8 cellular contexts compared by ENCODE assay signal in the genomic region with DNA sequence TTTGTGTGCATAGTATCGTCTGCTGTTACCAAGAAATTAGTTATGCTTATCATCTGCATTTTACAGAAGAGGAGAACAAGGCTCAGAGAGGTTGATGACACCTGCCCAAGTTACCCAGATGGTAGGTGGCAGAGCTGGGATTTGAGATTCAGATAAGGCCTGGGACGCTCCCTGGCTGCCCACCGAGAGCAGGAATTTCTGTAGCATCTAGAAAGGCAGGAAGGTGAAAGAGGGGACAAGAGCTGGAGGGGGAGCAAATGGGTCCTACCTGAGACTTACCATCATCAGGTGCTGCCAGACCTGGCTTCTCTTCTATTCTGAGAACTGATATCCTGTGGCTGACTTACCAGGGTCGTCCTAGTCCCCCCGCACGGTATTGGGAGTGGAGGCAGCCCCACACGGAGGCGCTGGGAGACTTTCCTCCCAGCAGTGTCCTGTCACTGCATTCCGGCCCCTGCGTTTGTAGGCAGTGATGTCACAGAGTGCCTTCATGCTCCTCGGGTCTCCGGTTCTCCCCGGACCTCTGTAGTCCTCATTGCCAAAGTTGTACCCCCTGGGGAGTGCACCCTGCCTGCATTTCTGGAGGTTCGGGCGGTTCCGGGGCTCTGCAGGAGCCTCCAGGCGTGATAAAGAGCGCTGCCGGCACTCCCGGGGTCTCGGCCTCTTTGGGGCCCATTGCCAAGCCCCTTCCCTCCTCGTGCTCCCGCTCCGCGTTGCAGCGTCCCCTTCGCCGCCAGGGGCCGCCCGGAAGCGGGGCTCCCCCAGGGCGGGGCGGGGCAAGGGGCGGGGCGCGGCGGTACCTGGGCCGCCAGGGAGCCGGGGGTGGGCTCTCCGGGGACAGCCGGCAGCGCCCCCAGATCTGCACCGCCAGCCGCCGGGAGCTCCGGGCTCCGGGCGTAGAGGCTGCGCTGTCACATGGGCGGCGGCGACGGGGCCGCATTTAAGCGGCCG. TPM values are rescaled to one million over a fixed set of nuclear protein-coding genes. Genes with fewer than 3 reads are reported as not detected.
A peak's percentile ranks its signal among the peaks of the same experiment; 100 is the strongest.
DNase-seq lines count a peak whose midpoint lies in the region; ATAC-seq lines count a peak whose summit lies in the region.

TSS of gene CABP1 (plus strand) at position 856 of the 951 bp plus-strand sequence. CDS start at position 916, 60 bp downstream.

- no peaks in the 10 kb centered on the region for H3K9me3 ChIP-seq in adipocyte (ENCODE audit: control insufficient read depth, low read length)
- H3K9me3 ChIP-seq in MG63 = no peaks in the 10 kb centered on the region

- H3K36me3 ChIP-seq in adipocyte (ENCODE audit: control insufficient read depth, insufficient read depth, low read length, severe bottlenecking) (no peaks in the 10 kb centered on the region), MG63 (no peaks in the 10 kb centered on the region)

- DNase-seq in Right ventricle myocardium inferior (ENCODE audit: missing footprints) (no peak), cardiac septum (ENCODE audit: low spot score) (no peak), T follicular helper cell (ENCODE audit: low read depth) (peak; percentile 59), adipocyte (ENCODE audit: low read depth) (peak; percentile 17), islet precursor cell (peak; percentile 80), MG63 (no peak)
- peak; percentile 44 to 66 (median 61) for DNase-seq in stimulated activated CD4-positive, alpha-beta T cell treated with anti-CD3 and anti-CD28 coated beads, TNF-alpha, amount 100 ng/mL, for 4 hours (ENCODE audit: low read depth in 3 of 3)

- H3K9ac ChIP-seq in adipocyte (ENCODE audit: low read length) = no peak within 1 kb of the TSS

- H3K4me3 ChIP-seq in adipocyte (ENCODE audit: low read length) (peak within 1 kb of the TSS; percentile 52), MG63 (no peak within 1 kb of the TSS)

- no peaks in the 10 kb centered on the region for H3K4me1 ChIP-seq in adipocyte (ENCODE audit: control insufficient read depth, insufficient read depth, low read length)

- intact Hi-C loops in Right ventricle myocardium inferior (cut with DNase I) (no loop called here), cardiac septum (cut with DNase I) (no loop called here)

- H3K27me3 ChIP-seq in adipocyte (replicated peaks; ENCODE audit: control insufficient read depth, insufficient read depth, low read length) = peaks cover 59% of the 10 kb centered on the region
- peaks cover 19% of the 10 kb centered on the region for H3K27me3 ChIP-seq in MG63

- ATAC-seq in Right ventricle myocardium inferior (peak; percentile 60), HG03439 (IDR thresholded peaks at IDR 0.05; ENCODE audit: unreplicated experiment) (peak; percentile 57)

RNA-seq across cellular contexts. Expression of gene CABP1, which starts in this region (rescaled TPM):
- 5.5 TPM for total RNA-seq in Right ventricle myocardium inferior
- total RNA-seq in cardiac septum = 2.8 TPM
- not detected in 2 replicates for total RNA-seq in MG63 (2014; rRNA removed; shearing (Covaris generic); ENCODE audit: low replicate concordance)

Comparison
In these comparisons a context has a peak if more than half of its experiments do, and no peak if none do; other contexts are left out.
1. DNase-seq: peak in T follicular helper cell (single experiment), adipocyte (single experiment), islet precursor cell (single experiment) and stimulated activated CD4-positive, alpha-beta T cell treated with anti-CD3 and anti-CD28 coated beads, TNF-alpha, amount 100 ng/mL, for 4 hours (3 of 3); none in Right ventricle myocardium inferior (single experiment), cardiac septum (single experiment) and MG63 (single experiment).